Comparison of ENCODE assay signal across 12 cellular contexts in genomic region chr3:104908761-104909160, GRCh38.
DNase-seq lines count a peak whose midpoint lies in the region; ATAC-seq lines count a peak whose summit lies in the region.
"Had no signal": no experiment of that assay in that cellular context is flagged by ENCODE, and none has a peak within 500 bp of the region (broad histone marks: within the 10 kb centered on the region; RNA-seq: fewer than 3 reads in every experiment).

No MANE protein-coding gene starts in this region.

- H3K36me3 ChIP-seq in HUES64 (ENCODE audit: insufficient read depth, low read length), result no peaks in the 10 kb centered on the region
- H3K36me3 ChIP-seq: BLaER1, ovary had no signal

- H3K9me3 ChIP-seq in HUES64 (ENCODE audit: insufficient read depth, low read depth, low read length), result peaks cover 4% of the 10 kb centered on the region; the same call in 1 of the 2 replicates
- H3K9me3 ChIP-seq: ovary had no signal

- H3K4me1 ChIP-seq in HUES64 (ENCODE audit: insufficient read depth, low read length), result peaks cover 15% of the 10 kb centered on the region
- H3K4me1 ChIP-seq: BLaER1 had no signal

- DNase-seq in COLO668 (lab: John Stamatoyannopoulos, UW; ENCODE audit: unreplicated experiment) (peak; percentile 14), SHP77 (lab: John Stamatoyannopoulos, UW) (peak; percentile 22 to 55), glomerular visceral epithelial cell (ENCODE audit: extremely low spot score) (peak; percentile 2), mucosa of gallbladder (ENCODE audit: low spot score) (no peak), HuH-7 (ENCODE audit: low spot score) (no peak)
- no peak for DNase-seq in activated CD4-positive, CD25-positive, alpha-beta regulatory T cell (lab: John Stamatoyannopoulos, UW)
- DNase-seq: activated T-cell treated with anti-CD3 and anti-CD28 coated beads, Interleukin-2, amount 50 U/mL, for 4 hours; ovary; stimulated activated CD4-positive, alpha-beta T cell treated with anti-CD3 and anti-CD28 coated beads, Interleukin-2, amount 100 ng/mL, for 24 hours had no signal

- H3K4me3 ChIP-seq in HUES64 (ENCODE audit: low read length), result no peak overlapping the region
- H3K4me3 ChIP-seq: BLaER1, ovary had no signal

- WGBS in HUES64, result 86% methylated on average over 2 of the region's 2 CpGs

- H3K27ac ChIP-seq in HUES64 (ENCODE audit: low read depth, low read length), result peak overlapping the region; percentile 65
- H3K27ac ChIP-seq: BLaER1, ovary had no signal

- no peak for ATAC-seq in HG03469 (IDR thresholded peaks at IDR 0.05; ENCODE audit: unreplicated experiment)
- ATAC-seq: activated T-cell treated with anti-CD3 and anti-CD28 coated beads, Interleukin-2, amount 50 U/mL, for 4 hours had no signal

- H3K9ac ChIP-seq in HUES64 (ENCODE audit: low read depth, low read length), result no peak overlapping the region
- H3K9ac ChIP-seq: BLaER1 had no signal

- no peaks in the 10 kb centered on the region for H3K27me3 ChIP-seq in HUES64 (ENCODE audit: insufficient read depth, low read length)
- H3K27me3 ChIP-seq: BLaER1, ovary had no signal

Comparison
In these comparisons a context has a peak if more than half of its experiments do, and no peak if none do; other contexts are left out.
1. DNase-seq: peak in COLO668 (single experiment), SHP77 (2 of 2) and glomerular visceral epithelial cell (single experiment); none in mucosa of gallbladder (single experiment), activated CD4-positive, CD25-positive, alpha-beta regulatory T cell (0 of 4) and HuH-7 (single experiment).